ENCODE assay signal across 8 cellular contexts in genomic region chr14:20683896-20684661, GRCh38. TPM values are rescaled to one million over a fixed set of nuclear protein-coding genes. Genes with fewer than 3 reads are reported as not detected.
DNase-seq lines count a peak whose midpoint lies in the region; ATAC-seq and TF ChIP-seq lines count a peak whose summit lies in the region.

A gene with protein sequence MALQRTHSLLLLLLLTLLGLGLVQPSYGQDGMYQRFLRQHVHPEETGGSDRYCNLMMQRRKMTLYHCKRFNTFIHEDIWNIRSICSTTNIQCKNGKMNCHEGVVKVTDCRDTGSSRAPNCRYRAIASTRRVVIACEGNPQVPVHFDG (plus strand): TSS chr14:20684560. CDS start chr14:20699372, 14,812 bp downstream.

- DNase-seq in A673 (ENCODE audit: low spot score) (peak; percentile 90), PC-9 (peak; percentile 66 to 75), activated T-helper 1 cell treated with Interleukin-2 at 50 U/mL for 16 hours (ENCODE audit: low read depth) (peak; percentile 63), fibroblast of gingiva (ENCODE audit: low read depth) (peak; percentile 90), naive B cell (peak; percentile 79)
- peak; percentile 68 to 74 for DNase-seq in stimulated activated CD8-positive, alpha-beta memory T cell treated with anti-CD3 and anti-CD28 coated beads, Interleukin-7, amount 100 ng/mL, for 4 hours (ENCODE audit: low read depth in 2 of 2)

- BruUV-seq in A673 (replicated peaks; lab: Mats Ljungman, UMichigan) (no TSS peak), PC-9 (replicated peaks; lab: Mats Ljungman, UMichigan) (no TSS peak)

- H3K4me3 ChIP-seq in A673 (ENCODE audit: low read depth, low read length, poor library complexity, severe bottlenecking) (peak within 1 kb of the TSS; percentile 79), PC-9 (peak within 1 kb of the TSS; percentile 75)

- no peaks in the 10 kb centered on the region for H3K36me3 ChIP-seq in A673 (ENCODE audit: insufficient read depth, low read length, poor library complexity, severe bottlenecking)
- H3K36me3 ChIP-seq in PC-9 (ENCODE audit: low read depth): no peaks in the 10 kb centered on the region

- intact Hi-C loops in A673 (cut with micrococcal nuclease; ENCODE audit: unreplicated experiment) (loop anchor here (1.0 to 5.0 kb wide), 6 partner anchors 71 to 357 kb away; partner anchors contain the start of genes PARP2, PIP4P1 and TEP1), PC-9 (cut with micrococcal nuclease; ENCODE audit: unreplicated experiment) (loop anchor here (2.0 to 5.0 kb wide), 2 partner anchors 272 to 357 kb away; partner anchors contain the start of gene TEP1)

- peak within 1 kb of the TSS; percentile 95 for H3K4me2 ChIP-seq in PC-9

- H3K4me1 ChIP-seq in A673 (ENCODE audit: insufficient read depth, low read length, poor library complexity, severe bottlenecking): peaks cover 16% of the 10 kb centered on the region
- peaks cover 21% of the 10 kb centered on the region for H3K4me1 ChIP-seq in PC-9 (replicated peaks; ENCODE audit: insufficient read depth)

- no peaks in the 10 kb centered on the region for H4K20me1 ChIP-seq in PC-9 (ENCODE audit: insufficient read depth)

- H3K9me3 Mint-ChIP-seq in naive B cell: peaks cover 0 to 5% (median 0%) of the 10 kb centered on the region in 7 donors

- no peaks in the 10 kb centered on the region for H3K27me3 Mint-ChIP-seq in naive B cell

- H3K27me3 ChIP-seq in A673 (replicated peaks; ENCODE audit: insufficient read depth, low read depth, low read length, poor library complexity): no peaks in the 10 kb centered on the region
- no peaks in the 10 kb centered on the region for H3K27me3 ChIP-seq in PC-9 (ENCODE audit: insufficient read depth, low read depth)

- no peaks in the 10 kb centered on the region for H3K9me3 ChIP-seq in A673 (ENCODE audit: low read depth, low read length, poor library complexity, severe bottlenecking)
- no peaks in the 10 kb centered on the region for H3K9me3 ChIP-seq in PC-9 (ENCODE audit: insufficient read depth, low read depth)

- H3K27ac ChIP-seq in A673 (ENCODE audit: low read depth, low read length, poor library complexity, severe bottlenecking): peak within 1 kb of the TSS; percentile 96
- peak within 1 kb of the TSS; percentile 82 for H3K27ac ChIP-seq in PC-9

- ATAC-seq in GM18517 (IDR thresholded peaks at IDR 0.05; ENCODE audit: unreplicated experiment): peak; percentile 37
- peak; percentile 23 for ATAC-seq in HG03342 (IDR thresholded peaks at IDR 0.05; ENCODE audit: unreplicated experiment)
- ATAC-seq in naive B cell (ENCODE audit: low read depth in 2 of 2): peak; percentile 29 to 35

- no peak for TF ChIP-seq CTCF in A673 (conservative IDR thresholded peaks at IDR 0.05; ENCODE audit: low read depth, low read length)
- no peak for TF ChIP-seq CTCF in PC-9 (conservative IDR thresholded peaks at IDR 0.05)

- H3F3A ChIP-seq in PC-9 (ENCODE audit: insufficient read depth, low read depth): peaks cover 41% of the 10 kb centered on the region; the same call in 1 of the 2 replicates

- no peaks in the 10 kb centered on the region for H3K79me2 ChIP-seq in PC-9 (ENCODE audit: low read depth)

- CTCF ChIA-PET in A673 (lab: Charles Lee): interaction anchor here (1.8 kb wide), 1 partner anchor 71 kb away, joined by 5 read pairs; no protein-coding TSS in a partner anchor
- CTCF ChIA-PET in PC-9 (lab: Charles Lee): no interaction called here

- H3K27ac Mint-ChIP-seq in naive B cell: peak within 1 kb of the TSS in 4 of 6 donors; percentile 45 to 97 (median 60)

- peak within 1 kb of the TSS; percentile 84 for H2AFZ ChIP-seq in PC-9

- peaks cover 10 to 21% (median 11%) of the 10 kb centered on the region in 3 donors for H3K4me1 Mint-ChIP-seq in naive B cell

- no peaks in the 10 kb centered on the region for H3K9me2 ChIP-seq in PC-9 (ENCODE audit: insufficient read depth)

- H3K36me3 Mint-ChIP-seq in naive B cell: no peaks in the 10 kb centered on the region

- POLR2A ChIA-PET in A673 (lab: Charles Lee; ENCODE audit: low non-redundant PET): interaction anchor here (0.5 to 0.7 kb wide), 2 partner anchors 126 to 229 kb away, joined by 3 read pairs; partner anchors contain the start of gene APEX1
- POLR2A ChIA-PET in PC-9 (lab: Charles Lee; ENCODE audit: unreplicated experiment): interaction anchor here (0.6 to 0.7 kb wide), 4 partner anchors 188 to 289 kb away, joined by 3 to 4 read pairs (median 3); no protein-coding TSS in a partner anchor

- H3K4me3 Mint-ChIP-seq in naive B cell: no peak within 1 kb of the TSS

RNA-seq across cellular contexts. Expression of the gene that starts here (rescaled TPM):
- 0.75 and 1.8 TPM in 2 replicates for total RNA-seq in A673 (2021)
- total RNA-seq in PC-9 (2021): 2.0 and 4.0 TPM in 2 replicates
- polyA plus RNA-seq in naive B cell (ENCODE audit: low read depth in 6 of 6): under 1 TPM in 5 of 6 donors, not detected in 1; 0.18 to 0.61 (median 0.34) TPM

Comparison
In these comparisons a context has a peak if more than half of its experiments do, and no peak if none do; other contexts are left out.
1. Peak in every context shown above with its lines: DNase-seq, ATAC-seq, H3K4me3 ChIP-seq and H3K27ac ChIP-seq.
2. Peak in DNase-seq and ATAC-seq in naive B cell; RNA of the gene not detected or under 1 TPM.